Comparison of ENCODE assay signal across 18 cellular contexts in genomic region chr4:121077496-121077895, GRCh38. TPM values are rescaled to one million over a fixed set of nuclear protein-coding genes. Genes with fewer than 3 reads are reported as not detected.
DNase-seq lines count a peak whose midpoint lies in the region; ATAC-seq, FAIRE-seq and TF ChIP-seq lines count a peak whose summit lies in the region.
"Had no signal": no experiment of that assay in that cellular context is flagged by ENCODE, and none has a peak within 500 bp of the region (broad histone marks: within the 10 kb centered on the region; RNA-seq: fewer than 3 reads in every experiment).

No MANE protein-coding gene starts in this region.

- POLR2A ChIA-PET in activated CD8-positive, alpha-beta T cell treated with anti-CD3 and anti-CD28 coated beads, Interleukin-2, amount 10 ng/mL, durations not matched to agents 7 days and 5 days (lab: Charles Lee), result no interaction called here

- no peak overlapping the region for H3K27ac ChIP-seq in lower lobe of right lung
- H3K27ac ChIP-seq: C4-2B had no signal

- no peaks in the 10 kb centered on the region for H3K36me3 Mint-ChIP-seq in activated CD8-positive, alpha-beta T cell treated with anti-CD3 and anti-CD28 coated beads, Interleukin-2, amount 10 ng/mL, durations not matched to agents 7 days and 5 days (ENCODE audit: low read depth)

- TF ChIP-seq CTCF in bronchial epithelial cell (IDR thresholded peaks at IDR 0.05; ENCODE audit: insufficient read depth, low read length, severe bottlenecking), result no peak
- TF ChIP-seq CTCF in lower lobe of right lung (IDR thresholded peaks at IDR 0.05), result no peak

- FAIRE-seq in bronchial epithelial cell (lab: Jason Lieb, UNC), result no peak
- FAIRE-seq: A204.1, D721Med, H54 had no signal

- peak; percentile 59 to 62 for ATAC-seq in lower lobe of right lung
- no peak for ATAC-seq in activated CD8-positive, alpha-beta T cell treated with anti-CD3 and anti-CD28 coated beads, Interleukin-2, amount 10 ng/mL, durations not matched to agents 7 days and 5 days
- ATAC-seq: Right ventricle myocardium inferior had no signal

- no peaks in the 10 kb centered on the region for H3K9me3 ChIP-seq in lower lobe of right lung

- CTCF ChIA-PET in activated CD8-positive, alpha-beta T cell treated with anti-CD3 and anti-CD28 coated beads, Interleukin-2, amount 10 ng/mL, durations not matched to agents 7 days and 5 days (lab: Charles Lee), result no interaction called here

- intact Hi-C loops in lower lobe of right lung (cut with DNase I), result no loop called here

- H3K4me3 Mint-ChIP-seq in activated CD8-positive, alpha-beta T cell treated with anti-CD3 and anti-CD28 coated beads, Interleukin-2, amount 10 ng/mL, durations not matched to agents 7 days and 5 days, result no peak overlapping the region
- H3K4me3 Mint-ChIP-seq: CD8-positive, alpha-beta memory T cell had no signal

- H3K27me3 Mint-ChIP-seq in activated CD8-positive, alpha-beta T cell treated with anti-CD3 and anti-CD28 coated beads, Interleukin-2, amount 10 ng/mL, durations not matched to agents 7 days and 5 days (ENCODE audit: low read depth), result peaks cover 32% of the 10 kb centered on the region

- H3K4me1 Mint-ChIP-seq in activated CD8-positive, alpha-beta T cell treated with anti-CD3 and anti-CD28 coated beads, Interleukin-2, amount 10 ng/mL, durations not matched to agents 7 days and 5 days (ENCODE audit: low read depth), result peaks cover 10% of the 10 kb centered on the region

- peaks cover 5% of the 10 kb centered on the region for H3K4me1 ChIP-seq in lower lobe of right lung

- H3K27me3 ChIP-seq in bronchial epithelial cell (ENCODE audit: control insufficient read depth, insufficient read depth, low read length) (peaks cover 12% of the 10 kb centered on the region), lower lobe of right lung (ENCODE audit: low read depth) (no peaks in the 10 kb centered on the region)

- no peaks in the 10 kb centered on the region for H3K9me3 Mint-ChIP-seq in activated CD8-positive, alpha-beta T cell treated with anti-CD3 and anti-CD28 coated beads, Interleukin-2, amount 10 ng/mL, durations not matched to agents 7 days and 5 days (ENCODE audit: insufficient read depth)
- H3K9me3 Mint-ChIP-seq: CD8-positive, alpha-beta memory T cell had no signal

- H3K36me3 ChIP-seq in bronchial epithelial cell (ENCODE audit: control insufficient read depth, insufficient read depth, low read length) (no peaks in the 10 kb centered on the region), lower lobe of right lung (no peaks in the 10 kb centered on the region)

- H3K27ac Mint-ChIP-seq in activated CD8-positive, alpha-beta T cell treated with anti-CD3 and anti-CD28 coated beads, Interleukin-2, amount 10 ng/mL, durations not matched to agents 7 days and 5 days, result no peak overlapping the region

- DNase-seq in NCI-H748 (lab: John Stamatoyannopoulos, UW; ENCODE audit: unreplicated experiment), result peak; percentile 9
- DNase-seq in NCI-H748 treated with DMSO at 0.1 percent for 48 hours (lab: John Stamatoyannopoulos, UW), result no peak
- DNase-seq in bronchial epithelial cell (ENCODE audit: low read depth), result peak; percentile 59
- no peak for DNase-seq in lower lobe of right lung
- no peak for DNase-seq in germinal center (ENCODE audit: low spot score)
- DNase-seq in activated CD8-positive, alpha-beta T cell treated with anti-CD3 and anti-CD28 coated beads, Interleukin-2, amount 10 ng/mL, durations not matched to agents 7 days and 5 days, result no peak
- DNase-seq in hippocampal formation (lab: John Stamatoyannopoulos, UW), result no peak
- DNase-seq: CD8-positive, alpha-beta memory T cell; DMS79; Karpas-422; NCI-H1694 treated with DMSO at 0.1 percent for 48 hours; NCI-H2081 treated with DMSO at 0.1 percent for 48 hours had no signal

- no peak overlapping the region for H3K4me3 ChIP-seq in bronchial epithelial cell (ENCODE audit: low read depth, low read length)
- peak overlapping the region; percentile 3 for H3K4me3 ChIP-seq in lower lobe of right lung

RNA-seq across cellular contexts. Expression of gene NDNF, which starts 5.2 kb away (rescaled TPM):
- total RNA-seq in bronchial epithelial cell (not detected in 2 replicates), lower lobe of right lung (108 TPM)
- total RNA-seq in activated CD8-positive, alpha-beta T cell treated with anti-CD3 and anti-CD28 coated beads, Interleukin-2, amount 10 ng/mL, durations not matched to agents 7 days and 5 days, result under 1 TPM in 1 of 2 experiments, not detected in 1; 0.08 TPM
- total RNA-seq: SK-MEL-5 had no signal

Comparison
In these comparisons a context has a peak if more than half of its experiments do, and no peak if none do; other contexts are left out.
1. DNase-seq: peak in NCI-H748 (single experiment) and bronchial epithelial cell (single experiment); none in NCI-H748 treated with DMSO at 0.1 percent for 48 hours (single experiment), lower lobe of right lung (single experiment), germinal center (single experiment), activated CD8-positive, alpha-beta T cell treated with anti-CD3 and anti-CD28 coated beads, Interleukin-2, amount 10 ng/mL, durations not matched to agents 7 days and 5 days (single experiment) and hippocampal formation (0 of 2).
2. RNA of gene NDNF, which starts 5.2 kb away (total RNA-seq): 108 TPM in lower lobe of right lung (single experiment); 0.08 TPM in activated CD8-positive, alpha-beta T cell treated with anti-CD3 and anti-CD28 coated beads, Interleukin-2, amount 10 ng/mL, durations not matched to agents 7 days and 5 days and not detected in bronchial epithelial cell; every median in the first group is over 10 times any median in the second.